8 cellular contexts compared by ENCODE assay signal in the genomic region with DNA sequence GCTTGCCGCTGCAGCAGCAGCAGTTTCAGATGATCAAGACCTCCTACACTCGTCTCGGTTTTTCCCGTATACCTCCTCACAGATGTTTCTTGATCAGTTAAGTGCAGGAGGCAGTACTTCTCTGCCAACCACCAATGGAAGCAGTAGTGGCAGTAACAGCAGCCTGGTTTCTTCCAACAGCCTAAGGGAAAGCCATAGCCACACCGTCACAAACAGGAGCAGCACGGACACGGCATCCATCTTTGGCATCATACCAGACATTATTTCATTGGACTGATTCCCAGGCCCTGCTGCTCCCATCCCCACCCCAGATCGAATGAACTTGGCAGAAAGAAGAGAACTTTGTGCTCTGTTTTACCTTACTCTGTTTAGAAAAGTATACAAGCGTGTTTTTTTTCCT.
DNase-seq lines count a peak whose midpoint lies in the region; ATAC-seq and TF ChIP-seq lines count a peak whose summit lies in the region.

No MANE protein-coding gene starts in this region.

- no peak for ATAC-seq in GM18868 (IDR thresholded peaks at IDR 0.05; ENCODE audit: unreplicated experiment)
- ATAC-seq in HG03521 (IDR thresholded peaks at IDR 0.05; ENCODE audit: unreplicated experiment), result no peak
- ATAC-seq in HG02588 (IDR thresholded peaks at IDR 0.05; ENCODE audit: unreplicated experiment), result no peak

- H3K4me3 ChIP-seq in WI38 (ENCODE audit: low read depth, low read length), result peak overlapping the region; percentile 5; the same call in 1 of the 2 replicates

- no peak for TF ChIP-seq CTCF in WI38 (IDR thresholded peaks at IDR 0.05; ENCODE audit: low read depth, low read length)

- DNase-seq in HCEC 1CT (peak; percentile 48), globus pallidus (ENCODE audit: low spot score) (peak; percentile 74), smooth muscle cell of the brain vasculature (ENCODE audit: low read depth, low spot score) (peak; percentile 44), NCI-H748 treated with DMSO at 0.1 percent for 48 hours (lab: John Stamatoyannopoulos, UW) (no peak)
